ENCODE assay signal across 18 cellular contexts in the genomic region with DNA sequence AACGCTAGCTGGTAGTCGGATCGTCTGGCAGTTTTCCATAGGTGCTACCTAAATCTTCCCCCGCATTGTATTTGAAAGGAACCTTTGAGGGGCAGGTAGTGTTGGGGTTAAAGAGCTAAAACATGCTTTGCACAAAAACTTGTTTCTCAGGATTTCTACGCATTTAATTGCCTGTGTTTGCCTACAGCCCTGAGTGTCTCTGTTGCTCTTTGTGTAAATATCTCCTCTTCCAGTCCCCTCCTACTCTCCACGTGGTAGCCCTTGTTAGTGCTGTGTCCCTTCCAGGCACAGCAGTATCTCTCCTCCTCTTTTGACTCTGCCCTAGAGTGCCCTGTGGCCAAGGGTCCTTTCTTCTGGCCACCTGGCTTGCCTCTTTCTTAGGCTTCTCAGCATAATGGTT.
A peak's percentile ranks its signal among the peaks of the same experiment; 100 is the strongest.
DNase-seq lines count a peak whose midpoint lies in the region; ATAC-seq and TF ChIP-seq lines count a peak whose summit lies in the region.
"Had no signal": no experiment of that assay in that cellular context is flagged by ENCODE, and none has a peak within 500 bp of the region (broad histone marks: within the 10 kb centered on the region; RNA-seq: fewer than 3 reads in every experiment).

No MANE protein-coding gene starts in this region.

- H3K36me3 ChIP-seq in transverse colon: no peaks in the 10 kb centered on the region
- no peaks in the 10 kb centered on the region for H3K36me3 ChIP-seq in esophagus muscularis mucosa
- H3K36me3 ChIP-seq: heart right ventricle, thoracic aorta had no signal

- H3K9me3 ChIP-seq in transverse colon (no peaks in the 10 kb centered on the region), esophagus muscularis mucosa (no peaks in the 10 kb centered on the region)
- H3K9me3 ChIP-seq: A549, heart right ventricle, SK-N-SH, thoracic aorta had no signal

- TF ChIP-seq POLR2A in transverse colon (IDR thresholded peaks at IDR 0.05) (no peak), esophagus muscularis mucosa (IDR thresholded peaks at IDR 0.05; ENCODE audit: low read depth) (no peak)

- POLR2A ChIA-PET in activated CD4-positive, alpha-beta memory T cell treated with anti-CD3 and anti-CD28 coated beads for 36 hours (lab: Charles Lee): no interaction called here

- in situ Hi-C loops in transverse colon (cut with MboI; ENCODE audit: low pct_ligation_motif_present in 1 of 4, low pct_unique_long_range_greater_than_20kb in 1 of 4, low sequenced_read_pairs in 3 of 4): no loop called here

- H3K4me3 Mint-ChIP-seq in activated CD4-positive, alpha-beta memory T cell treated with anti-CD3 and anti-CD28 coated beads for 36 hours: no peak overlapping the region
- H3K4me3 Mint-ChIP-seq: dendritic cell treated with granulocyte-macrophage colony-stimulating factor and Interleukin-4, amounts not matched to agents 40 ng/mL and 50 ng/mL, for 4 days; naive B cell had no signal

- no peak overlapping the region for H3K27ac ChIP-seq in transverse colon
- no peak overlapping the region for H3K27ac ChIP-seq in esophagus muscularis mucosa (replicated peaks in 1 of 4)
- H3K27ac ChIP-seq: A549, heart right ventricle, thoracic aorta had no signal

- no peaks in the 10 kb centered on the region for H3K36me3 Mint-ChIP-seq in activated CD4-positive, alpha-beta memory T cell treated with anti-CD3 and anti-CD28 coated beads for 36 hours
- H3K36me3 Mint-ChIP-seq: naive B cell had no signal

- intact Hi-C loops in transverse colon (cut with DNase I; ENCODE audit: low total_unique reads) (no loop called here), esophagus muscularis mucosa (cut with DNase I) (no loop called here)
- intact Hi-C loops in activated CD4-positive, alpha-beta memory T cell treated with anti-CD3 and anti-CD28 coated beads for 36 hours (cut with micrococcal nuclease): no loop called here

- TF ChIP-seq CTCF in transverse colon (IDR thresholded peaks at IDR 0.05): no peak
- no peak for TF ChIP-seq CTCF in esophagus muscularis mucosa (IDR thresholded peaks at IDR 0.05)

- H3K27me3 Mint-ChIP-seq in activated CD4-positive, alpha-beta memory T cell treated with anti-CD3 and anti-CD28 coated beads for 36 hours: peaks cover 5% of the 10 kb centered on the region
- H3K27me3 Mint-ChIP-seq: dendritic cell treated with granulocyte-macrophage colony-stimulating factor and Interleukin-4, amounts not matched to agents 40 ng/mL and 50 ng/mL, for 4 days had no signal

- ATAC-seq in left lobe of liver: peak; percentile 55
- ATAC-seq: A549, heart right ventricle had no signal

- TF ChIP-seq EP300 in transverse colon (IDR thresholded peaks at IDR 0.05; ENCODE audit: low read depth) (no peak), esophagus muscularis mucosa (IDR thresholded peaks at IDR 0.05) (no peak)

- H3K27me3 ChIP-seq in transverse colon (no peaks in the 10 kb centered on the region), esophagus muscularis mucosa (peaks cover 0 to 21% (median 0%) of the 10 kb centered on the region in 4 donors)

- peaks cover 2% of the 10 kb centered on the region for H3K9me3 Mint-ChIP-seq in activated CD4-positive, alpha-beta memory T cell treated with anti-CD3 and anti-CD28 coated beads for 36 hours
- H3K9me3 Mint-ChIP-seq: dendritic cell treated with granulocyte-macrophage colony-stimulating factor and Interleukin-4, amounts not matched to agents 40 ng/mL and 50 ng/mL, for 4 days had no signal

- H3K4me1 Mint-ChIP-seq in activated CD4-positive, alpha-beta memory T cell treated with anti-CD3 and anti-CD28 coated beads for 36 hours (ENCODE audit: low read depth): no peaks in the 10 kb centered on the region
- H3K4me1 Mint-ChIP-seq: naive B cell had no signal

- no peak overlapping the region for H3K4me3 ChIP-seq in transverse colon
- H3K4me3 ChIP-seq in esophagus muscularis mucosa: no peak overlapping the region
- H3K4me3 ChIP-seq: A549, heart right ventricle, thoracic aorta had no signal

- peaks cover 0 to 27% (median 9%) of the 10 kb centered on the region in 4 donors for H3K4me1 ChIP-seq in transverse colon
- no peaks in the 10 kb centered on the region for H3K4me1 ChIP-seq in esophagus muscularis mucosa
- H3K4me1 ChIP-seq: A549, heart right ventricle had no signal

- H3K27ac Mint-ChIP-seq in activated CD4-positive, alpha-beta memory T cell treated with anti-CD3 and anti-CD28 coated beads for 36 hours: no peak overlapping the region
- H3K27ac Mint-ChIP-seq: dendritic cell treated with granulocyte-macrophage colony-stimulating factor and Interleukin-4, amounts not matched to agents 40 ng/mL and 50 ng/mL, for 4 days had no signal

- DNase-seq in NCI-H2196 (lab: John Stamatoyannopoulos, UW; ENCODE audit: unreplicated experiment) (peak; percentile 22), NCI-H2196 treated with DMSO at 0.1 percent for 48 hours (lab: John Stamatoyannopoulos, UW; ENCODE audit: unreplicated experiment) (no peak), NCI-H748 treated with DMSO at 0.1 percent for 48 hours (lab: John Stamatoyannopoulos, UW) (peak; percentile 65), left lobe of liver (ENCODE audit: low spot score) (no peak), transverse colon (peak; percentile 25), esophagus muscularis mucosa (ENCODE audit: extremely low spot score) (no peak)
- no peak for DNase-seq in activated CD4-positive, CD25-positive, alpha-beta regulatory T cell treated with anti-CD3 and anti-CD28 coated beads, Interleukin-2, amount 50 U/mL, for 72 hours
- no peak for DNase-seq in activated CD4-positive, alpha-beta memory T cell treated with anti-CD3 and anti-CD28 coated beads for 36 hours
- DNase-seq: activated effector memory CD4-positive, alpha-beta T cell treated with Interleukin-2 at 50 U/mL for 16 hours; aorta; heart right ventricle; Karpas-422; naive B cell; NCI-H2171; SK-N-SH had no signal

- WGBS in transverse colon (ENCODE audit: low coverage in 1 of 2), 2 donors: 13 to 41% methylated on average over 3 to 6 of the region's 6 CpGs
- WGBS in esophagus muscularis mucosa: 49% methylated on average over 6 of the region's 6 CpGs

- CTCF ChIA-PET in activated CD4-positive, alpha-beta memory T cell treated with anti-CD3 and anti-CD28 coated beads for 36 hours (lab: Charles Lee): no interaction called here

Comparison
In these comparisons a context has a peak if more than half of its experiments do, and no peak if none do; other contexts are left out.
1. DNase-seq: peak in NCI-H2196 (single experiment), NCI-H748 treated with DMSO at 0.1 percent for 48 hours (single experiment) and transverse colon (single experiment); none in NCI-H2196 treated with DMSO at 0.1 percent for 48 hours (single experiment), left lobe of liver (single experiment), activated CD4-positive, CD25-positive, alpha-beta regulatory T cell treated with anti-CD3 and anti-CD28 coated beads, Interleukin-2, amount 50 U/mL, for 72 hours (single experiment), esophagus muscularis mucosa (single experiment) and activated CD4-positive, alpha-beta memory T cell treated with anti-CD3 and anti-CD28 coated beads for 36 hours (single experiment).